1 cellular context compared by ENCODE assay signal in the genomic region with DNA sequence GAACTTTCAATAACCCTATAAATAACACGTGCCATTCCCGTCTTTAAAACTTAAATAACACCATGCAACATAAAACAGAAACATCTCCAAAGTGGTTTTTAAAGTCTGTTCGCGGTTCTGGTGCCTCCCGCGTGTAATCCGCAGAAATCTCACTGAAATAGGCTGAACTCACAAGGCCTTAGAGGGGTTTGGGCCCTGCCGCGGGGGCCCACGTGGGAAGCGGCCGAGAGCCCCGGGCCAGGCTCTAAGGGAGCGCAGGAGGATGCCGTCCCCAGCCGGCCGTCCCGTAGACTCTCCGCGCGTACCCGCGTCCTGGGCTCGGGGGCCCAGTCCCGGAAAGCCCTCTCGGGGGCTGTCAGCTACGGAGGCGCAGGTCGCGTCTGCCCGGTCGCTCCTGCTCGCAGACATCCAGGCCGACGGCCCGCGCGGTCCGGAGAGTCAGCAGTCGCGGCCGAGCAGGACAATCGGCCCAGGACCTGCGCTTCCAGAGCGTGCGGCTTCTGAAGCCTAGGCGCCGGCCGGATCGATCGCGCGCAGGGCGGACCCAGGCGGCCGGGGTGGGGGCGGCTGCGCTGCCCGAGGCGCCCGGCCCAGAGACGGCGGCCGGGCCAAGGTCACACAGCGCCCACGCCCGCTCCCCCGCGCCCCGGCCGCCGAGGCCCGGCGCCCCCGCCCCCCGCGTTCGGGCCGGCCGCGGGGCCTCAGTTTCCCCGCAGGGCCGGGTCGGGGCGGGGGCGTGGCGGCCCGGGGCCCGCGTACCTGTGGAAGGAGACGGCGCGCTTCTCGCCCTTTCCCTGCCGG.
A peak's percentile ranks its signal among the peaks of the same experiment; 100 is the strongest.
TF ChIP-seq lines count a peak whose summit lies in the region.

No MANE protein-coding gene starts in this region.

TF ChIP-seq in HepG2, 621 proteins besides CTCF, POLR2A, EP300 and RAD21 (continued from another document and continues in another):
- TF ChIP-seq HOXD1 (CRISPR knock-in tag; IDR thresholded peaks at IDR 0.05) = no peak; the same call in 1 of the 2 replicates
- no peak for TF ChIP-seq NFIB (CRISPR knock-in tag; IDR thresholded peaks at IDR 0.05; ENCODE audit: borderline replicate concordance)
- 0 out of 2 replicates have a peak, but pooled peaks have one; percentile 33 for TF ChIP-seq ZSCAN20 (CRISPR knock-in tag; IDR thresholded peaks at IDR 0.05; ENCODE audit: borderline replicate concordance)
- no peak for TF ChIP-seq ZNF282 (IDR thresholded peaks at IDR 0.05; ENCODE audit: partially characterized antibody)
- peak; percentile 72; the same call in 1 of the 2 replicates for TF ChIP-seq ZNF430 (CRISPR knock-in tag; IDR thresholded peaks at IDR 0.05)
- peak; percentile 63; the same call in 1 of the 2 replicates for TF ChIP-seq ZNF317 (CRISPR knock-in tag; IDR thresholded peaks at IDR 0.05)
- TF ChIP-seq, protein P1, sequence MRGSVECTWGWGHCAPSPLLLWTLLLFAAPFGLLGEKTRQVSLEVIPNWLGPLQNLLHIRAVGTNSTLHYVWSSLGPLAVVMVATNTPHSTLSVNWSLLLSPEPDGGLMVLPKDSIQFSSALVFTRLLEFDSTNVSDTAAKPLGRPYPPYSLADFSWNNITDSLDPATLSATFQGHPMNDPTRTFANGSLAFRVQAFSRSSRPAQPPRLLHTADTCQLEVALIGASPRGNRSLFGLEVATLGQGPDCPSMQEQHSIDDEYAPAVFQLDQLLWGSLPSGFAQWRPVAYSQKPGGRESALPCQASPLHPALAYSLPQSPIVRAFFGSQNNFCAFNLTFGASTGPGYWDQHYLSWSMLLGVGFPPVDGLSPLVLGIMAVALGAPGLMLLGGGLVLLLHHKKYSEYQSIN (CRISPR knock-in tag; IDR thresholded peaks at IDR 0.05; ENCODE audit: borderline replicate concordance) = no peak
- no peak for TF ChIP-seq NFE2L2 (IDR thresholded peaks at IDR 0.05; ENCODE audit: low read length)
- peak; percentile 71; the same call in 1 of the 2 replicates for TF ChIP-seq ZNF761 (CRISPR knock-in tag; conservative IDR thresholded peaks at IDR 0.05)
- TF ChIP-seq, protein P2, sequence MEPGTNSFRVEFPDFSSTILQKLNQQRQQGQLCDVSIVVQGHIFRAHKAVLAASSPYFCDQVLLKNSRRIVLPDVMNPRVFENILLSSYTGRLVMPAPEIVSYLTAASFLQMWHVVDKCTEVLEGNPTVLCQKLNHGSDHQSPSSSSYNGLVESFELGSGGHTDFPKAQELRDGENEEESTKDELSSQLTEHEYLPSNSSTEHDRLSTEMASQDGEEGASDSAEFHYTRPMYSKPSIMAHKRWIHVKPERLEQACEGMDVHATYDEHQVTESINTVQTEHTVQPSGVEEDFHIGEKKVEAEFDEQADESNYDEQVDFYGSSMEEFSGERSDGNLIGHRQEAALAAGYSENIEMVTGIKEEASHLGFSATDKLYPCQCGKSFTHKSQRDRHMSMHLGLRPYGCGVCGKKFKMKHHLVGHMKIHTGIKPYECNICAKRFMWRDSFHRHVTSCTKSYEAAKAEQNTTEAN (CRISPR knock-in tag; conservative IDR thresholded peaks at IDR 0.05) = peak; percentile 1; the same call in 1 of the 2 replicates
- no peak for TF ChIP-seq ZNF253 (CRISPR knock-in tag; IDR thresholded peaks at IDR 0.05; ENCODE audit: borderline replicate concordance)
- TF ChIP-seq ZBTB7B (CRISPR knock-in tag; IDR thresholded peaks at IDR 0.05) = peak; percentile 84; the same call in 1 of the 2 replicates
- TF ChIP-seq ZNF792 (CRISPR knock-in tag; IDR thresholded peaks at IDR 0.05) = peak; percentile 71; the same call in 1 of the 2 replicates
- TF ChIP-seq, protein P3, sequence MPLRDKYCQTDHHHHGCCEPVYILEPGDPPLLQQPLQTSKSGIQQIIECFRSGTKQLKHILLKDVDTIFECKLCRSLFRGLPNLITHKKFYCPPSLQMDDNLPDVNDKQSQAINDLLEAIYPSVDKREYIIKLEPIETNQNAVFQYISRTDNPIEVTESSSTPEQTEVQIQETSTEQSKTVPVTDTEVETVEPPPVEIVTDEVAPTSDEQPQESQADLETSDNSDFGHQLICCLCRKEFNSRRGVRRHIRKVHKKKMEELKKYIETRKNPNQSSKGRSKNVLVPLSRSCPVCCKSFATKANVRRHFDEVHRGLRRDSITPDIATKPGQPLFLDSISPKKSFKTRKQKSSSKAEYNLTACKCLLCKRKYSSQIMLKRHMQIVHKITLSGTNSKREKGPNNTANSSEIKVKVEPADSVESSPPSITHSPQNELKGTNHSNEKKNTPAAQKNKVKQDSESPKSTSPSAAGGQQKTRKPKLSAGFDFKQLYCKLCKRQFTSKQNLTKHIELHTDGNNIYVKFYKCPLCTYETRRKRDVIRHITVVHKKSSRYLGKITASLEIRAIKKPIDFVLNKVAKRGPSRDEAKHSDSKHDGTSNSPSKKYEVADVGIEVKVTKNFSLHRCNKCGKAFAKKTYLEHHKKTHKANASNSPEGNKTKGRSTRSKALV (CRISPR knock-in tag; IDR thresholded peaks at IDR 0.05) = peak; percentile 73
- TF ChIP-seq ZBTB40 (IDR thresholded peaks at IDR 0.05) = no peak
- peak; percentile 65; the same call in 1 of the 2 replicates for TF ChIP-seq ZBTB40 (CRISPR knock-in tag; IDR thresholded peaks at IDR 0.05)
- TF ChIP-seq TOPORS (CRISPR knock-in tag; IDR thresholded peaks at IDR 0.05) = no peak
- no peak; the same call in 1 of the 2 replicates for TF ChIP-seq PLSCR1 (CRISPR knock-in tag; IDR thresholded peaks at IDR 0.05; ENCODE audit: borderline replicate concordance)
- TF ChIP-seq, protein P4, sequence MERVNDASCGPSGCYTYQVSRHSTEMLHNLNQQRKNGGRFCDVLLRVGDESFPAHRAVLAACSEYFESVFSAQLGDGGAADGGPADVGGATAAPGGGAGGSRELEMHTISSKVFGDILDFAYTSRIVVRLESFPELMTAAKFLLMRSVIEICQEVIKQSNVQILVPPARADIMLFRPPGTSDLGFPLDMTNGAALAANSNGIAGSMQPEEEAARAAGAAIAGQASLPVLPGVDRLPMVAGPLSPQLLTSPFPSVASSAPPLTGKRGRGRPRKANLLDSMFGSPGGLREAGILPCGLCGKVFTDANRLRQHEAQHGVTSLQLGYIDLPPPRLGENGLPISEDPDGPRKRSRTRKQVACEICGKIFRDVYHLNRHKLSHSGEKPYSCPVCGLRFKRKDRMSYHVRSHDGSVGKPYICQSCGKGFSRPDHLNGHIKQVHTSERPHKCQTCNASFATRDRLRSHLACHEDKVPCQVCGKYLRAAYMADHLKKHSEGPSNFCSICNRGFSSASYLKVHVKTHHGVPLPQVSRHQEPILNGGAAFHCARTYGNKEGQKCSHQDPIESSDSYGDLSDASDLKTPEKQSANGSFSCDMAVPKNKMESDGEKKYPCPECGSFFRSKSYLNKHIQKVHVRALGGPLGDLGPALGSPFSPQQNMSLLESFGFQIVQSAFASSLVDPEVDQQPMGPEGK (CRISPR knock-in tag; IDR thresholded peaks at IDR 0.05) = peak; percentile 54
- TF ChIP-seq ATF4 (CRISPR knock-in tag; IDR thresholded peaks at IDR 0.05) = 0 out of 4 replicates have a peak, but pooled peaks of 1 of the 2 experiments have one; percentile 40
- TF ChIP-seq XBP1 (CRISPR knock-in tag; IDR thresholded peaks at IDR 0.05) = no peak
- 0 out of 2 replicates have a peak, but pooled peaks have one; percentile 30 for TF ChIP-seq ZNF335 (CRISPR knock-in tag; IDR thresholded peaks at IDR 0.05)
- TF ChIP-seq SMAD1 (CRISPR knock-in tag; IDR thresholded peaks at IDR 0.05; ENCODE audit: borderline replicate concordance, low read depth) = no peak
- TF ChIP-seq, protein P5, sequence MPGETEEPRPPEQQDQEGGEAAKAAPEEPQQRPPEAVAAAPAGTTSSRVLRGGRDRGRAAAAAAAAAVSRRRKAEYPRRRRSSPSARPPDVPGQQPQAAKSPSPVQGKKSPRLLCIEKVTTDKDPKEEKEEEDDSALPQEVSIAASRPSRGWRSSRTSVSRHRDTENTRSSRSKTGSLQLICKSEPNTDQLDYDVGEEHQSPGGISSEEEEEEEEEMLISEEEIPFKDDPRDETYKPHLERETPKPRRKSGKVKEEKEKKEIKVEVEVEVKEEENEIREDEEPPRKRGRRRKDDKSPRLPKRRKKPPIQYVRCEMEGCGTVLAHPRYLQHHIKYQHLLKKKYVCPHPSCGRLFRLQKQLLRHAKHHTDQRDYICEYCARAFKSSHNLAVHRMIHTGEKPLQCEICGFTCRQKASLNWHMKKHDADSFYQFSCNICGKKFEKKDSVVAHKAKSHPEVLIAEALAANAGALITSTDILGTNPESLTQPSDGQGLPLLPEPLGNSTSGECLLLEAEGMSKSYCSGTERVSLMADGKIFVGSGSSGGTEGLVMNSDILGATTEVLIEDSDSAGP (CRISPR knock-in tag; IDR thresholded peaks at IDR 0.05; ENCODE audit: borderline replicate concordance) = no peak; the same call in 1 of the 2 replicates
- peak; percentile 25; the same call in 1 of the 2 replicates for TF ChIP-seq NFYB (CRISPR knock-in tag; IDR thresholded peaks at IDR 0.05)
- peak; percentile 96 for TF ChIP-seq MXD1 (CRISPR knock-in tag; IDR thresholded peaks at IDR 0.05)
